ENCODE assay signal across 28 cellular contexts in genomic region chr6:27556406-27556805, GRCh38.
"Had no signal": no experiment of that assay in that cellular context is flagged by ENCODE, and none has a peak within 500 bp of the region (broad histone marks: within the 10 kb centered on the region; RNA-seq: fewer than 3 reads in every experiment).

No MANE protein-coding gene starts in this region.

- H3K4me3 ChIP-seq: MG63, SJCRH30 had no signal

- H3K9ac ChIP-seq: SK-N-SH had no signal

- H3K27ac ChIP-seq: SJCRH30, WERI-Rb-1 had no signal

- H3K36me3 ChIP-seq: MG63, SJCRH30, WERI-Rb-1 had no signal

- DNase-seq: activated CD4-positive, alpha-beta memory T cell treated with anti-CD3 and anti-CD28 coated beads, Interleukin-2, amount 10 ng/mL, durations not matched to agents 7 days and 5 days; activated CD4-positive, alpha-beta T cell treated with anti-CD3 and anti-CD28 coated beads for 36 hours; activated CD4-positive, alpha-beta T cell treated with anti-CD3 and anti-CD28 coated beads, Interleukin-2, amount 50 U/mL, for 1 hour; activated gamma-delta T cell; activated naive CD4-positive, alpha-beta T cell treated with anti-CD3 and anti-CD28 coated beads, Interleukin-2, amount 10 ng/mL, durations not matched to agents 7 days and 5 days; activated naive CD8-positive, alpha-beta T cell treated with anti-CD3 and anti-CD28 coated beads for 36 hours; activated T-cell treated with anti-CD3 and anti-CD28 coated beads for 4 hours; activated T-cell treated with anti-CD3 and anti-CD28 coated beads, Interleukin-2, amount 50 U/mL, for 48 hours; cerebellar nuclear complex; KBM-7; MG63; MV-4-11; NCI-H1092 treated with DMSO at 0.1 percent for 48 hours; NCI-H1417 treated with DMSO at 0.1 percent for 48 hours; NCI-H1694; NCI-H2029; NCI-H2107; NCI-H345; NCI-H510A; NCI-H526 treated with DMSO at 0.1 percent for 48 hours; NK-92 treated with Interleukin-12 subunit alpha and Interleukin-12 subunit beta, amount 100 ng/mL, for 24 hours; OCI-M1; SJCRH30; SK-N-SH; T-helper 1 cell; WERI-Rb-1 had no signal

- H3K4me3 Mint-ChIP-seq: activated CD4-positive, alpha-beta memory T cell treated with anti-CD3 and anti-CD28 coated beads, Interleukin-2, amount 10 ng/mL, durations not matched to agents 7 days and 5 days; activated CD4-positive, alpha-beta T cell treated with anti-CD3 and anti-CD28 coated beads for 36 hours; activated naive CD4-positive, alpha-beta T cell treated with anti-CD3 and anti-CD28 coated beads, Interleukin-2, amount 10 ng/mL, durations not matched to agents 7 days and 5 days; activated naive CD8-positive, alpha-beta T cell treated with anti-CD3 and anti-CD28 coated beads for 36 hours; activated T-helper 17 cell treated with anti-CD3 and anti-CD28 coated beads, Interleukin-2, amount 50 U/mL, for 72 hours had no signal

- H3K4me1 ChIP-seq: SJCRH30 had no signal

- H3K9me2 ChIP-seq: SK-N-SH had no signal

- FAIRE-seq: RCC 7860 had no signal

- ATAC-seq: activated CD4-positive, alpha-beta T cell treated with anti-CD3 and anti-CD28 coated beads for 36 hours; activated T-helper 17 cell treated with anti-CD3 and anti-CD28 coated beads, Interleukin-2, amount 50 U/mL, for 72 hours had no signal

- H3K27ac Mint-ChIP-seq: activated CD4-positive, alpha-beta memory T cell treated with anti-CD3 and anti-CD28 coated beads, Interleukin-2, amount 10 ng/mL, durations not matched to agents 7 days and 5 days; activated CD4-positive, alpha-beta T cell treated with anti-CD3 and anti-CD28 coated beads for 36 hours; activated naive CD4-positive, alpha-beta T cell treated with anti-CD3 and anti-CD28 coated beads, Interleukin-2, amount 10 ng/mL, durations not matched to agents 7 days and 5 days; activated naive CD8-positive, alpha-beta T cell treated with anti-CD3 and anti-CD28 coated beads for 36 hours; activated T-helper 17 cell treated with anti-CD3 and anti-CD28 coated beads, Interleukin-2, amount 50 U/mL, for 72 hours had no signal

- H3K9me3 ChIP-seq: MG63, SJCRH30, SK-N-SH had no signal

- H3K4me2 ChIP-seq: SK-N-SH had no signal

- H3K27me3 ChIP-seq: SJCRH30 had no signal
